9 cellular contexts compared by ENCODE assay signal in the genomic region with DNA sequence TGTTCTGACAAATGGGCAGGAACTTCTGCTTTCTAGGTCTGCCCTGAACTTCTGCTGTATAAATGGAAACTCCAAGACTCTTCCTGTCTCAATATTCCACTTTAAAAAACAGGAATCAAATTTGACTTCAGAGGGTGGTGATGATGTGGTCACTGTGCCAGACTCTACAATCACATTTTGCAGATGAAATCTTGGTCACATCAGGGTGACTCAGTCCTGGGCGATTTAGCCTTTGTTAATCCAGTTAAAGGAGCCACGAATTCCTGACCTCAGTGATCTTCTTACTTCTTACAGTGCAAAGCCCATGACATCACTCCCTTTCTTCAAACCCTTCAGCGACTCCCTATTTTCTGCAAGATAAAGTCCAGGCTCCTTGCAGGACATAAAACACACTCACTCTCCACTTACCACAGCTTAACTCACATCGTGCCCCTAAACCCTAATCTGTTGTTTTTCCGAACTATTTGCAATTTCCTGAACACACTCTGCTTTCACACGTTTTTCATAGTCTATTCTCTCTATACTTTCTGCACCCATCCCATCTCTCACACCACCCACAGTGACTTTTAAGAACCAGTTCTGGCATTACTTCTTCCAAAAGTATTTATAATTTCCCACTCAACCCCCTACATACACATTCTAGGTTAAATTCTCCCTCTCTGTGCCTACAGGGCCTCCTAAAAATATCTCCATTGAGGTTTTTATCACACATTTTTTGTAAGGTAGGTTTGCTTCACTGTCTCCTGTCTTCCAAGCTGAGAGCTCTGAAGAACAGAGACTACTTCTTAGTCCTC. TPM values are rescaled to one million over a fixed set of nuclear protein-coding genes. Genes with fewer than 3 reads are reported as not detected.
DNase-seq lines count a peak whose midpoint lies in the region; ATAC-seq and TF ChIP-seq lines count a peak whose summit lies in the region.
"Had no signal": no experiment of that assay in that cellular context is flagged by ENCODE, and none has a peak within 500 bp of the region (broad histone marks: within the 10 kb centered on the region; RNA-seq: fewer than 3 reads in every experiment).

No MANE protein-coding gene starts in this region.

- peak; percentile 75 for DNase-seq in HT-29 (ENCODE audit: low spot score)
- peak; percentile 85 for DNase-seq in astrocyte of the spinal cord (ENCODE audit: low read depth, low spot score)
- DNase-seq in inferior parietal cortex (ENCODE audit: extremely low spot score) = peak; percentile 52
- DNase-seq in stromal cell of bone marrow (ENCODE audit: low read depth) = peak; percentile 63
- DNase-seq in activated CD4-positive, alpha-beta T cell treated with anti-CD3 and anti-CD28 coated beads, Interleukin-2, amount 50 U/mL, for 1 hour = no peak
- no peak for DNase-seq in NCI-H1048 (lab: John Stamatoyannopoulos, UW)
- DNase-seq: NCI-H1417 had no signal

- no peak for TF ChIP-seq CTCF in astrocyte of the spinal cord (IDR thresholded peaks at IDR 0.05; ENCODE audit: low read depth, low read length)

- no peak for ATAC-seq in HG02938 (IDR thresholded peaks at IDR 0.05; ENCODE audit: unreplicated experiment)
- ATAC-seq in HG03439 (IDR thresholded peaks at IDR 0.05; ENCODE audit: unreplicated experiment) = no peak

- H3K4me3 ChIP-seq in astrocyte of the spinal cord (ENCODE audit: low read depth, low read length) = no peak overlapping the region

- in situ Hi-C loops in astrocyte of the spinal cord (cut with HindIII; ENCODE audit: low sequenced_read_pairs) = no loop called here

RNA-seq across cellular contexts. Expression of a gene that starts 11.1 kb away (rescaled TPM):
- total RNA-seq in HT-29 (2014; rRNA removed; shearing (Covaris generic)) = 16.1 TPM in 2 replicates

RNA-seq across cellular contexts. Expression of a gene that starts 48.5 kb away (rescaled TPM):
- total RNA-seq in HT-29 (2014; rRNA removed; shearing (Covaris generic)) = 2.4 and 4.6 TPM in 2 replicates

Comparison
In these comparisons a context has a peak if more than half of its experiments do, and no peak if none do; other contexts are left out.
1. DNase-seq: peak in HT-29 (single experiment), astrocyte of the spinal cord (single experiment), inferior parietal cortex (single experiment) and stromal cell of bone marrow (single experiment); none in activated CD4-positive, alpha-beta T cell treated with anti-CD3 and anti-CD28 coated beads, Interleukin-2, amount 50 U/mL, for 1 hour (single experiment) and NCI-H1048 (single experiment).